21 cellular contexts compared by ENCODE assay signal in the genomic region with DNA sequence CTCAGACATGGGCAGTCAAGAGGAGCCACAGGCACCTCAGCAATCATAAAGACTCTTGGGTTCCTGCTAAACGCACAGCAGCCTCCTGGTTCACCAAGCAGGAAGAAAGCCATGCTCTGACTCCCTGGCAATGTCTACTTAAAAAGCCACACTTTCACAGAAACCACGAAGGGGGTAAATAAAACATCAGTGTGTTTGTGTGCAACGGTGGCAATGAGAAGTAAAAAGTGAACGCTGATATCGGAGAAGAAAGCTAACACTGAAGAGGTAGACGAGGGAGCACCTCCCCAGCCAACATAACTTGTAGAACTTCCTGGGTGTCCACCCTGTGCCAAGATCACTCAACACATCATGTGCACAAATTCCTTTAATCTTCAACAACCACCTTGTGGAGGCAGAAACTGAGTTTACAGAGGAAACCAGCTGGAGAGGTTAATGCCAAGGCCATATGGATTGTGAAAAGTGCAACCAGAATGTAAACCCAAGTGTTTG. TPM values are rescaled to one million over a fixed set of nuclear protein-coding genes. Genes with fewer than 3 reads are reported as not detected.
A peak's percentile ranks its signal among the peaks of the same experiment; 100 is the strongest.
DNase-seq lines count a peak whose midpoint lies in the region; ATAC-seq and TF ChIP-seq lines count a peak whose summit lies in the region.
"Had no signal": no experiment of that assay in that cellular context is flagged by ENCODE, and none has a peak within 500 bp of the region (broad histone marks: within the 10 kb centered on the region; RNA-seq: fewer than 3 reads in every experiment).

No MANE protein-coding gene starts in this region.

- H3K27ac ChIP-seq in naive thymus-derived CD4-positive, alpha-beta T cell (ENCODE audit: low read depth, low read length) = no peak overlapping the region
- H3K27ac ChIP-seq: body of pancreas, psoas muscle had no signal

- peaks cover 4% of the 10 kb centered on the region for H3K27me3 Mint-ChIP-seq in activated CD4-positive, alpha-beta T cell treated with anti-CD3 and anti-CD28 coated beads for 36 hours
- no peaks in the 10 kb centered on the region; the same call in 1 of the 2 replicates for H3K27me3 Mint-ChIP-seq in WTC11 (ENCODE audit: low read depth)
- H3K27me3 Mint-ChIP-seq in naive thymus-derived CD4-positive, alpha-beta T cell = peaks cover 8 to 23% (median 15%) of the 10 kb centered on the region in 5 donors

- no peaks in the 10 kb centered on the region for H3K27me3 ChIP-seq in naive thymus-derived CD4-positive, alpha-beta T cell (ENCODE audit: control insufficient read depth in 2 of 2, insufficient read depth in 2 of 2, low read length in 2 of 2)
- H3K27me3 ChIP-seq: body of pancreas had no signal

- POLR2A ChIA-PET in activated CD4-positive, alpha-beta T cell treated with anti-CD3 and anti-CD28 coated beads for 36 hours (lab: Charles Lee) = no interaction called here
- POLR2A ChIA-PET in WTC11 (lab: Charles Lee) = no interaction called here
- POLR2A ChIA-PET in naive thymus-derived CD4-positive, alpha-beta T cell (lab: Charles Lee) = no interaction called here

- H3K36me3 Mint-ChIP-seq in activated CD4-positive, alpha-beta T cell treated with anti-CD3 and anti-CD28 coated beads for 36 hours (ENCODE audit: low read depth) = peaks cover 25% of the 10 kb centered on the region
- peaks cover 8% of the 10 kb centered on the region for H3K36me3 Mint-ChIP-seq in WTC11
- H3K36me3 Mint-ChIP-seq in naive thymus-derived CD4-positive, alpha-beta T cell = peaks cover 0 to 19% (median 8%) of the 10 kb centered on the region in 5 donors

- H3K36me3 ChIP-seq in naive thymus-derived CD4-positive, alpha-beta T cell (ENCODE audit: control insufficient read depth in 2 of 3, insufficient read depth in 3 of 3, low read length in 3 of 3) = peaks cover 0 to 9% (median 0%) of the 10 kb centered on the region in 3 experiments

- no peaks in the 10 kb centered on the region for H3K9me3 Mint-ChIP-seq in activated CD4-positive, alpha-beta T cell treated with anti-CD3 and anti-CD28 coated beads for 36 hours (ENCODE audit: low read depth)
- peaks cover 15% of the 10 kb centered on the region for H3K9me3 Mint-ChIP-seq in WTC11
- H3K9me3 Mint-ChIP-seq in naive thymus-derived CD4-positive, alpha-beta T cell = peaks cover 0 to 4% (median 0%) of the 10 kb centered on the region in 11 donors
- H3K9me3 Mint-ChIP-seq: activated B cell treated with CpG ODN at 0.5 μM for 24 hours, type B pancreatic cell had no signal

- peaks cover 31% of the 10 kb centered on the region for H3K4me1 Mint-ChIP-seq in activated CD4-positive, alpha-beta T cell treated with anti-CD3 and anti-CD28 coated beads for 36 hours
- peaks cover 9% of the 10 kb centered on the region for H3K4me1 Mint-ChIP-seq in WTC11
- peaks cover 3 to 43% (median 30%) of the 10 kb centered on the region in 7 donors for H3K4me1 Mint-ChIP-seq in naive thymus-derived CD4-positive, alpha-beta T cell

- H3K27ac Mint-ChIP-seq in activated CD4-positive, alpha-beta T cell treated with anti-CD3 and anti-CD28 coated beads for 36 hours = peak overlapping the region; percentile 5
- H3K27ac Mint-ChIP-seq in WTC11 = peak overlapping the region; percentile 29; the same call in 1 of the 2 replicates
- H3K27ac Mint-ChIP-seq in naive thymus-derived CD4-positive, alpha-beta T cell = peak overlapping the region in 4 of 9 donors; percentile 11 to 62 (median 42)
- H3K27ac Mint-ChIP-seq: activated B cell treated with CpG ODN at 0.5 μM for 24 hours, type B pancreatic cell had no signal

- TF ChIP-seq CTCF in GM12865 (IDR thresholded peaks at IDR 0.05; ENCODE audit: insufficient read depth, low read depth, low read length, missing control alignments) (no peak), WTC11 (IDR thresholded peaks at IDR 0.05) (no peak)

- H3K4me3 Mint-ChIP-seq in activated CD4-positive, alpha-beta T cell treated with anti-CD3 and anti-CD28 coated beads for 36 hours = no peak overlapping the region
- H3K4me3 Mint-ChIP-seq in WTC11 = no peak overlapping the region
- peak overlapping the region in 3 of 10 donors; percentile 29 to 43 (median 41) for H3K4me3 Mint-ChIP-seq in naive thymus-derived CD4-positive, alpha-beta T cell
- H3K4me3 Mint-ChIP-seq: activated B cell treated with CpG ODN at 0.5 μM for 24 hours, type B pancreatic cell had no signal

- intact Hi-C loops in activated CD4-positive, alpha-beta T cell treated with anti-CD3 and anti-CD28 coated beads for 36 hours (cut with DNase I, micrococcal nuclease) = no loop called here
- intact Hi-C loops in naive thymus-derived CD4-positive, alpha-beta T cell (cut with micrococcal nuclease) = loop anchor here in 1 of 2 donors (10.0 kb wide), 1 partner anchor 87 kb away; no protein-coding TSS in a partner anchor
- intact Hi-C loops in Right ventricle myocardium inferior (cut with DNase I) = no loop called here
- intact Hi-C loops in posterior vena cava (cut with DNase I) = no loop called here

- no peak overlapping the region for H3K4me3 ChIP-seq in GM12865 (ENCODE audit: low read depth, low read length)
- H3K4me3 ChIP-seq in naive thymus-derived CD4-positive, alpha-beta T cell (ENCODE audit: low read length) = no peak overlapping the region
- H3K4me3 ChIP-seq: body of pancreas, GM12878, psoas muscle had no signal

- CTCF ChIA-PET in activated CD4-positive, alpha-beta T cell treated with anti-CD3 and anti-CD28 coated beads for 36 hours (lab: Charles Lee) = interaction anchor here (0.6 kb wide), 1 partner anchor 33 kb away, joined by 4 read pairs; no protein-coding TSS in a partner anchor
- CTCF ChIA-PET in WTC11 (lab: Charles Lee) = no interaction called here
- CTCF ChIA-PET in naive thymus-derived CD4-positive, alpha-beta T cell (lab: Charles Lee) = no interaction called here

- DNase-seq in activated CD4-positive, alpha-beta T cell treated with anti-CD3 and anti-CD28 coated beads for 36 hours = no peak
- DNase-seq in activated CD4-positive, alpha-beta T cell treated with anti-CD3 and anti-CD28 coated beads for 1 hour = no peak
- DNase-seq in GM12865 (ENCODE audit: low read depth) (peak; percentile 21), WTC11 (ENCODE audit: low spot score) (no peak), Right ventricle myocardium inferior (ENCODE audit: missing footprints) (no peak), posterior vena cava (ENCODE audit: low spot score) (no peak)
- DNase-seq in naive thymus-derived CD4-positive, alpha-beta T cell = peak in 2 of 9 donors; percentile 6 to 8
- DNase-seq: activated B cell treated with CpG ODN at 0.5 μM for 24 hours; activated T-cell treated with anti-CD3 and anti-CD28 coated beads, Interleukin-2, amount 50 U/mL, for 48 hours; body of pancreas; GOT3; head of caudate nucleus; kidney glomerular epithelial cell; NCI-H1092; NCI-H1930; NCI-H774; psoas muscle; Right ventricle myocardium superior had no signal

- ATAC-seq in activated CD4-positive, alpha-beta T cell treated with anti-CD3 and anti-CD28 coated beads for 36 hours = no peak
- ATAC-seq in WTC11 (no peak), Right ventricle myocardium inferior (no peak), HG03045 (IDR thresholded peaks at IDR 0.05; ENCODE audit: unreplicated experiment) (no peak)
- peak; percentile 30 for ATAC-seq in naive thymus-derived CD4-positive, alpha-beta T cell
- ATAC-seq: body of pancreas, GM12878, psoas muscle had no signal

- no peaks in the 10 kb centered on the region for H3K9me3 ChIP-seq in naive thymus-derived CD4-positive, alpha-beta T cell (ENCODE audit: control insufficient read depth in 2 of 3, low read length in 3 of 3)
- H3K9me3 ChIP-seq: body of pancreas, psoas muscle had no signal

- no peaks in the 10 kb centered on the region for H3K4me1 ChIP-seq in naive thymus-derived CD4-positive, alpha-beta T cell (ENCODE audit: control insufficient read depth in 2 of 2, insufficient read depth in 2 of 2, low read length in 2 of 2)
- H3K4me1 ChIP-seq: body of pancreas, psoas muscle had no signal

TF ChIP-seq in WTC11, 78 proteins besides CTCF, POLR2A, EP300 and RAD21 (continues in another document):
- TF ChIP-seq TEAD4 (CRISPR knock-in tag; IDR thresholded peaks at IDR 0.05) (no peak), ERG (CRISPR knock-in tag; IDR thresholded peaks at IDR 0.05) (no peak), GTF2I (CRISPR knock-in tag; conservative IDR thresholded peaks at IDR 0.05) (no peak), ZNF263 (CRISPR knock-in tag; IDR thresholded peaks at IDR 0.05; ENCODE audit: low read depth) (no peak), ZNF121 (CRISPR knock-in tag; IDR thresholded peaks at IDR 0.05) (no peak), ZNF416 (CRISPR knock-in tag; IDR thresholded peaks at IDR 0.05) (no peak)
- TF ChIP-seq, protein P1, sequence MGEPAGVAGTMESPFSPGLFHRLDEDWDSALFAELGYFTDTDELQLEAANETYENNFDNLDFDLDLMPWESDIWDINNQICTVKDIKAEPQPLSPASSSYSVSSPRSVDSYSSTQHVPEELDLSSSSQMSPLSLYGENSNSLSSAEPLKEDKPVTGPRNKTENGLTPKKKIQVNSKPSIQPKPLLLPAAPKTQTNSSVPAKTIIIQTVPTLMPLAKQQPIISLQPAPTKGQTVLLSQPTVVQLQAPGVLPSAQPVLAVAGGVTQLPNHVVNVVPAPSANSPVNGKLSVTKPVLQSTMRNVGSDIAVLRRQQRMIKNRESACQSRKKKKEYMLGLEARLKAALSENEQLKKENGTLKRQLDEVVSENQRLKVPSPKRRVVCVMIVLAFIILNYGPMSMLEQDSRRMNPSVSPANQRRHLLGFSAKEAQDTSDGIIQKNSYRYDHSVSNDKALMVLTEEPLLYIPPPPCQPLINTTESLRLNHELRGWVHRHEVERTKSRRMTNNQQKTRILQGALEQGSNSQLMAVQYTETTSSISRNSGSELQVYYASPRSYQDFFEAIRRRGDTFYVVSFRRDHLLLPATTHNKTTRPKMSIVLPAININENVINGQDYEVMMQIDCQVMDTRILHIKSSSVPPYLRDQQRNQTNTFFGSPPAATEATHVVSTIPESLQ (CRISPR knock-in tag; IDR thresholded peaks at IDR 0.05) = no peak

RNA-seq across cellular contexts. Expression of gene HSPH1, which starts 30.2 kb away (rescaled TPM):
- total RNA-seq in activated CD4-positive, alpha-beta T cell treated with anti-CD3 and anti-CD28 coated beads for 36 hours = 100 to 1,000 TPM; 229 to 259 TPM
- total RNA-seq in WTC11 (2021) = 97.0 to 114 TPM (median 97.3 TPM) in 3 replicates
- 100 to 1,000 TPM in 3 of 5 experiments, 10 to 100 TPM in 2; 65.5 to 154 (median 107) TPM for total RNA-seq in naive thymus-derived CD4-positive, alpha-beta T cell
- 10 to 100 TPM; 36.6 to 66.3 TPM for polyA plus RNA-seq in naive thymus-derived CD4-positive, alpha-beta T cell
- total RNA-seq in Right ventricle myocardium inferior = 74.7 TPM
- 10 to 100 TPM; 42.3 to 54.1 TPM for total RNA-seq in posterior vena cava
